Comparison of ENCODE assay signal across 8 cellular contexts in the genomic region with DNA sequence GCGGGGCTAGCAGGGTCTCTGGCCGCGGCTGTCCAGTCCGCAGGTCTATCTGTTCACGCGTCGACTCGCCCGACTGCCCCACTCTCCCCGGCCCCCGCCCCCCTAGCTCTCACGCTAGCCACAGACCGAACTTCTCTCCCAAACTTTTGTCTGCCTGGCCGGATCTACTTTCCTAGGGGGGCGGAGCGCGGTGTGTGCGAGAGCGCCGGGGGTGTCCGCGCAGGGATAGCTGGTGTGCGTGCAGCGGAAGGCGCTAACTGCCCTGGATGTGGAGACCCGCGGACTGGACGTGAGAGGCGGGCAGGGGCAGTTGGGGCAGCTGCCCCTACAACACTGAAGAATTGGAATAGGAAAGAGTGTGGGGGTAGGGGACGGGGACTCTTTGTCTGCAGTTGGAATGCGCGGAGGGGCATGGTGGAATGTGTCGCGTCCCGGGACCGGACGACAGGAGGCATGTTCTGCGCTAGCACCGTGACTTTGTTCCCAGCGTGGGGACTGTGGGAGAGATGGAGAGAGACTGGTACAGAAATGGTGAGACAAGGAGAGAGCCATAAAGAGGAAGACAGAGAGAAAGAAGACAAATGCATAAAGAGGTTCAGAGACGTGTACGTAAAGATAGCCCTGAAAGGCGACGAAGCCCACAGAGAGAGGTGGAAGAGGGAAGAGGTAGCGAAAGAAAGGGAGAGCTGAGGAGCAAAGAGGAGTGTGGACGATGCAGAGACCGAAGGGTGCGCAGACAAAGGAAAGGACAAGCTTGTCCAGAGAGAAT. TPM values are rescaled to one million over a fixed set of nuclear protein-coding genes. Genes with fewer than 3 reads are reported as not detected.
DNase-seq lines count a peak whose midpoint lies in the region; ATAC-seq and TF ChIP-seq lines count a peak whose summit lies in the region.

TSS of gene AJUBA (minus strand) at position 75 of the 769 bp plus-strand sequence. CDS start 285 bp downstream, outside the sequence.

- peak; percentile 48 for ATAC-seq in GM19395 (IDR thresholded peaks at IDR 0.05; ENCODE audit: unreplicated experiment)
- no peak for ATAC-seq in GM18873 (IDR thresholded peaks at IDR 0.05; ENCODE audit: low FRiP score, unreplicated experiment)

- no peak within 1 kb of the TSS for H3K4me3 Mint-ChIP-seq in chondrocyte (ENCODE audit: unreplicated experiment)

- H3K36me3 Mint-ChIP-seq in chondrocyte (ENCODE audit: low read depth), result peaks cover 3% of the 10 kb centered on the region

- H3K27ac Mint-ChIP-seq in chondrocyte (ENCODE audit: unreplicated experiment), result no peak within 1 kb of the TSS

- peaks cover 28% of the 10 kb centered on the region for H3K4me1 Mint-ChIP-seq in chondrocyte (ENCODE audit: low read depth)

- peak; percentile 93 for DNase-seq in AG08396 (ENCODE audit: low spot score)
- DNase-seq in NCI-H2107 (lab: John Stamatoyannopoulos, UW), result peak; percentile 57
- DNase-seq in activated CD4-positive, alpha-beta T cell treated with anti-CD3 and anti-CD28 coated beads for 24 hours (ENCODE audit: low read depth in 2 of 2), result peak; percentile 66 to 69
- peak; percentile 96 for DNase-seq in chondrocyte (ENCODE audit: low spot score)
- DNase-seq in kidney glomerular epithelial cell (lab: John Stamatoyannopoulos, UW), result peak; percentile 77
- DNase-seq in stimulated activated CD4-positive, alpha-beta T cell treated with anti-CD3 and anti-CD28 coated beads, Interleukin-15, amount 100 ng/mL, for 24 hours, result peak; percentile 89

- no peaks in the 10 kb centered on the region for H3K9me3 Mint-ChIP-seq in chondrocyte (ENCODE audit: low read depth)

- no peak for TF ChIP-seq CTCF in chondrocyte (IDR thresholded peaks at IDR 0.05)

- no peaks in the 10 kb centered on the region for H3K27me3 Mint-ChIP-seq in chondrocyte (ENCODE audit: low read depth)

RNA-seq across cellular contexts. Expression of gene AJUBA, which starts in this region (rescaled TPM):
- 56.5 to 124 TPM (median 124 TPM) in 3 replicates for total RNA-seq in chondrocyte
